ENCODE assay signal across 24 cellular contexts in the genomic region with DNA sequence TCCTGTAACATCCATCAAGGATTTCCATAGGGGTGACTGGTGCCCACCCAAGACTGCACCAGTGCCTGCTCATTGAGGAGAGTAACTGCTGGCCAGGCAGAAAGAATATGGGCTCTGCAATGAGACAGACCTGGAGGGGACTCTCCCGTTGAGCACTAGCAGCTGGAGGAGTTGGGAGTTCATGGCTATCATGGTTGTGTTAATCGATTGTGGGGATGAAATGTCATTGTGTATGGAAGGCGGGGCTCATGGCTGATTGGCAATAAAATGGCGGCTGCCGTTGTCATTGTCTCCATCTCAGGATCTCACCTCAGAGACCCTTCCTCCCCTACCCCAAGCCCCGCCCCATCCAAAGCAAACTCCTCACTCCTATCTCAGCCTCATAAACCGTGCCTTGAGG. TPM values are rescaled to one million over a fixed set of nuclear protein-coding genes. Genes with fewer than 3 reads are reported as not detected.
DNase-seq lines count a peak whose midpoint lies in the region; ATAC-seq and TF ChIP-seq lines count a peak whose summit lies in the region.
"Had no signal": no experiment of that assay in that cellular context is flagged by ENCODE, and none has a peak within 500 bp of the region (broad histone marks: within the 10 kb centered on the region; RNA-seq: fewer than 3 reads in every experiment).

No MANE protein-coding gene starts in this region.

- H3K27ac ChIP-seq in OCI-LY7 (ENCODE audit: low read depth, low read length, poor library complexity, severe bottlenecking) (no peak overlapping the region), sigmoid colon (no peak overlapping the region)
- H3K27ac ChIP-seq: A549, brain microvascular endothelial cell, C4-2B, suprapubic skin had no signal

- no peak overlapping the region for H3K27ac Mint-ChIP-seq in activated CD8-positive, alpha-beta memory T cell treated with anti-CD3 and anti-CD28 coated beads, Interleukin-2, amount 10 ng/mL, durations not matched to agents 7 days and 5 days
- peak overlapping the region; percentile 52 for H3K27ac Mint-ChIP-seq in endothelial cell (ENCODE audit: unreplicated experiment)

- TF ChIP-seq CTCF in OCI-LY7 (conservative IDR thresholded peaks at IDR 0.05; ENCODE audit: low read length) (no peak), endothelial cell (IDR thresholded peaks at IDR 0.05; ENCODE audit: unreplicated experiment) (no peak), sigmoid colon (IDR thresholded peaks at IDR 0.05) (no peak)

- H3K4me2 ChIP-seq in OCI-LY7 (ENCODE audit: low read length) = no peak overlapping the region
- H3K4me2 ChIP-seq: A549 had no signal

- H3K9me3 ChIP-seq in OCI-LY7 (ENCODE audit: low read length) (no peaks in the 10 kb centered on the region), sigmoid colon (no peaks in the 10 kb centered on the region)
- H3K9me3 ChIP-seq: A549, suprapubic skin had no signal

- H3K36me3 ChIP-seq in OCI-LY7 (ENCODE audit: insufficient read depth, low read length) (no peaks in the 10 kb centered on the region), sigmoid colon (no peaks in the 10 kb centered on the region)
- H3K36me3 ChIP-seq: brain microvascular endothelial cell, suprapubic skin had no signal

- H2AFZ ChIP-seq in OCI-LY7 (ENCODE audit: low read length) = peak overlapping the region; percentile 88; the same call in 1 of the 2 replicates

- peaks cover 25% of the 10 kb centered on the region for H3K27me3 Mint-ChIP-seq in activated CD8-positive, alpha-beta memory T cell treated with anti-CD3 and anti-CD28 coated beads, Interleukin-2, amount 10 ng/mL, durations not matched to agents 7 days and 5 days
- H3K27me3 Mint-ChIP-seq in endothelial cell (ENCODE audit: unreplicated experiment) = peaks cover 19% of the 10 kb centered on the region

- peaks cover 26% of the 10 kb centered on the region for H3K4me1 Mint-ChIP-seq in activated CD8-positive, alpha-beta memory T cell treated with anti-CD3 and anti-CD28 coated beads, Interleukin-2, amount 10 ng/mL, durations not matched to agents 7 days and 5 days
- peaks cover 40% of the 10 kb centered on the region for H3K4me1 Mint-ChIP-seq in endothelial cell (ENCODE audit: unreplicated experiment)

- H3K4me3 Mint-ChIP-seq in activated CD8-positive, alpha-beta memory T cell treated with anti-CD3 and anti-CD28 coated beads, Interleukin-2, amount 10 ng/mL, durations not matched to agents 7 days and 5 days = no peak overlapping the region
- H3K4me3 Mint-ChIP-seq in endothelial cell (ENCODE audit: unreplicated experiment) = no peak overlapping the region
- H3K4me3 Mint-ChIP-seq: activated naive CD8-positive, alpha-beta T cell treated with anti-CD3 and anti-CD28 coated beads, Interleukin-2, amount 50 U/mL, for 24 hours; activated T-cell treated with anti-CD3 and anti-CD28 coated beads, Interleukin-2, amount 50 U/mL, for 24 hours had no signal

- no peak overlapping the region for H3K4me3 ChIP-seq in OCI-LY7 (ENCODE audit: low read depth, low read length, poor library complexity, severe bottlenecking)
- H3K4me3 ChIP-seq in sigmoid colon = no peak overlapping the region
- H3K4me3 ChIP-seq: A549, suprapubic skin had no signal

- intact Hi-C loops in OCI-LY7 (cut with micrococcal nuclease; ENCODE audit: unreplicated experiment) (no loop called here), sigmoid colon (cut with DNase I) (no loop called here)

- ATAC-seq in activated CD8-positive, alpha-beta memory T cell treated with anti-CD3 and anti-CD28 coated beads, Interleukin-2, amount 10 ng/mL, durations not matched to agents 7 days and 5 days = no peak
- ATAC-seq: Right ventricle myocardium inferior had no signal

- H3K4me1 ChIP-seq in OCI-LY7 (ENCODE audit: insufficient read depth, low read length, poor library complexity, severe bottlenecking) (peaks cover 10% of the 10 kb centered on the region), sigmoid colon (peaks cover 0 to 8% (median 0%) of the 10 kb centered on the region in 4 donors)
- H3K4me1 ChIP-seq: A549 had no signal

- POLR2A ChIA-PET in OCI-LY7 (lab: Charles Lee) = no interaction called here

- TF ChIP-seq POLR2A in sigmoid colon (IDR thresholded peaks at IDR 0.05) = no peak

- H3K9me3 Mint-ChIP-seq in activated CD8-positive, alpha-beta memory T cell treated with anti-CD3 and anti-CD28 coated beads, Interleukin-2, amount 10 ng/mL, durations not matched to agents 7 days and 5 days (ENCODE audit: low read depth) = no peaks in the 10 kb centered on the region
- H3K9me3 Mint-ChIP-seq in endothelial cell (ENCODE audit: unreplicated experiment) = peaks cover 5% of the 10 kb centered on the region

- H3K27me3 ChIP-seq in sigmoid colon = peaks cover 6 to 39% (median 20%) of the 10 kb centered on the region in 3 donors
- H3K27me3 ChIP-seq: brain microvascular endothelial cell had no signal

- CTCF ChIA-PET in activated CD8-positive, alpha-beta memory T cell treated with anti-CD3 and anti-CD28 coated beads, Interleukin-2, amount 10 ng/mL, durations not matched to agents 7 days and 5 days (lab: Charles Lee) = interaction anchor here (1.4 kb wide), 1 partner anchor 18 kb away, joined by 3 read pairs; no protein-coding TSS in a partner anchor
- CTCF ChIA-PET in OCI-LY7 (lab: Charles Lee; ENCODE audit: unreplicated experiment) = no interaction called here

- WGBS in sigmoid colon, 2 donors = 80 to 92% methylated on average over 7 of the region's 7 CpGs

- no peaks in the 10 kb centered on the region for H4K20me1 ChIP-seq in OCI-LY7 (ENCODE audit: insufficient read depth, low read length)

- H3K79me2 ChIP-seq in OCI-LY7 (ENCODE audit: insufficient read depth, low read depth, low read length) = no peaks in the 10 kb centered on the region

- no peak for TF ChIP-seq EP300 in sigmoid colon (IDR thresholded peaks at IDR 0.05)

- peak; percentile 43 for DNase-seq in activated CD8-positive, alpha-beta memory T cell treated with anti-CD3 and anti-CD28 coated beads for 24 hours
- DNase-seq in activated CD8-positive, alpha-beta memory T cell treated with anti-CD3 and anti-CD28 coated beads, Interleukin-2, amount 10 ng/mL, durations not matched to agents 7 days and 5 days = no peak
- DNase-seq in OCI-LY7 (ENCODE audit: low spot score) (no peak), endothelial cell (ENCODE audit: low spot score) (no peak), sigmoid colon (peak; percentile 34), HUDEP-2 (lab: John Stamatoyannopoulos, UW; ENCODE audit: unreplicated experiment in 76 of 76) (no peak), UCSD-AML1 (lab: John Stamatoyannopoulos, UW; ENCODE audit: unreplicated experiment) (no peak), NCI-H2107 treated with DMSO at 0.1 percent for 48 hours (lab: John Stamatoyannopoulos, UW; ENCODE audit: unreplicated experiment) (no peak)
- DNase-seq: cortex of kidney, NCI-H1436 treated with DMSO at 0.1 percent for 48 hours, NCI-H2171, NCI-H526, nucleus accumbens had no signal

- H3K9me2 ChIP-seq in OCI-LY7 (ENCODE audit: insufficient read depth, low read length) = no peaks in the 10 kb centered on the region

- no TSS peak for BruUV-seq in OCI-LY7 (replicated peaks; lab: Mats Ljungman, UMichigan)

- peaks cover 5% of the 10 kb centered on the region for H3K36me3 Mint-ChIP-seq in activated CD8-positive, alpha-beta memory T cell treated with anti-CD3 and anti-CD28 coated beads, Interleukin-2, amount 10 ng/mL, durations not matched to agents 7 days and 5 days
- H3K36me3 Mint-ChIP-seq in endothelial cell (ENCODE audit: low read depth, unreplicated experiment) = peaks cover 13% of the 10 kb centered on the region

RNA-seq across cellular contexts. Expression of gene TMEM125, which starts 3.9 kb away (rescaled TPM):
- total RNA-seq in activated CD8-positive, alpha-beta memory T cell treated with anti-CD3 and anti-CD28 coated beads, Interleukin-2, amount 10 ng/mL, durations not matched to agents 7 days and 5 days = not detected
- total RNA-seq in OCI-LY7 (2014; rRNA removed; shearing (Covaris generic)) = not detected in 2 replicates
- 0.23 and 0.44 TPM in 2 replicates for total RNA-seq in OCI-LY7 (2022)
- total RNA-seq in endothelial cell (ENCODE audit: unreplicated experiment) = 2.7 TPM
- not detected for total RNA-seq in sigmoid colon
- polyA plus RNA-seq in sigmoid colon = 10 to 100 TPM; 29.4 to 41.7 (median 29.6) TPM
- total RNA-seq: endothelial cell of umbilical vein, myocyte, Right ventricle myocardium inferior had no signal
- polyA plus RNA-seq: A549 had no signal

RNA-seq across cellular contexts. Expression of gene C1orf210, which starts 11.7 kb away (rescaled TPM):
- total RNA-seq in activated CD8-positive, alpha-beta memory T cell treated with anti-CD3 and anti-CD28 coated beads, Interleukin-2, amount 10 ng/mL, durations not matched to agents 7 days and 5 days = not detected
- not detected in 2 replicates for total RNA-seq in OCI-LY7 (2014; rRNA removed; shearing (Covaris generic))
- total RNA-seq in OCI-LY7 (2022) (not detected in 2 replicates), endothelial cell (ENCODE audit: unreplicated experiment) (not detected), sigmoid colon (1 to 10 TPM in 1 of 4 donors, not detected in 3; 2.1 TPM)
- 10 to 100 TPM; 44.6 to 68.5 (median 64.3) TPM for polyA plus RNA-seq in sigmoid colon
- total RNA-seq: endothelial cell of umbilical vein, fibroblast of villous mesenchyme, myocyte, Right ventricle myocardium inferior had no signal
- polyA plus RNA-seq: A549, endothelial cell of umbilical vein had no signal

RNA-seq across cellular contexts. Expression of gene TIE1, which starts 27.1 kb away (rescaled TPM):
- 1 to 10 TPM in 1 of 2 experiments, under 1 TPM in 1; 0.55 to 1.9 TPM for total RNA-seq in activated CD8-positive, alpha-beta memory T cell treated with anti-CD3 and anti-CD28 coated beads, Interleukin-2, amount 10 ng/mL, durations not matched to agents 7 days and 5 days
- total RNA-seq in OCI-LY7 (2014; rRNA removed; shearing (Covaris generic)) = 0.66 TPM in 1 of 2 replicates, not detected in the other
- 0.15 TPM in 1 of 2 replicates, not detected in the other for total RNA-seq in OCI-LY7 (2022)
- total RNA-seq in endothelial cell (ENCODE audit: unreplicated experiment) = 643 TPM
- 10 to 100 TPM in 3 of 4 donors, 1 to 10 TPM in 1; 8.8 to 33.8 (median 10.2) TPM for total RNA-seq in sigmoid colon
- 1 to 10 TPM; 1.2 to 9.5 (median 1.8) TPM for polyA plus RNA-seq in sigmoid colon
- total RNA-seq: mammary epithelial cell had no signal
- polyA plus RNA-seq: A549, mammary epithelial cell had no signal

Comparison
In these comparisons a context has a peak if more than half of its experiments do, and no peak if none do; other contexts are left out.
1. DNase-seq: peak in activated CD8-positive, alpha-beta memory T cell treated with anti-CD3 and anti-CD28 coated beads for 24 hours (single experiment) and sigmoid colon (single experiment); none in activated CD8-positive, alpha-beta memory T cell treated with anti-CD3 and anti-CD28 coated beads, Interleukin-2, amount 10 ng/mL, durations not matched to agents 7 days and 5 days (single experiment), OCI-LY7 (single experiment), endothelial cell (single experiment), HUDEP-2 (0 of 76), UCSD-AML1 (single experiment) and NCI-H2107 treated with DMSO at 0.1 percent for 48 hours (single experiment).
2. RNA of gene TIE1, which starts 27.1 kb away (total RNA-seq): 643 TPM in endothelial cell (single experiment); 8.8 to 33.8 TPM in sigmoid colon, 0.55 to 1.9 TPM in activated CD8-positive, alpha-beta memory T cell treated with anti-CD3 and anti-CD28 coated beads, Interleukin-2, amount 10 ng/mL, durations not matched to agents 7 days and 5 days and 0.15 to 0.66 TPM in OCI-LY7; every median in the first group is over 10 times any median in the second.